1 cellular context compared by ENCODE assay signal in genomic region chr2:63827749-63828148, GRCh38.
A peak's percentile ranks its signal among the peaks of the same experiment; 100 is the strongest.
TF ChIP-seq lines count a peak whose summit lies in the region.

No MANE protein-coding gene starts in this region.

TF ChIP-seq in HepG2, 621 proteins besides CTCF, POLR2A, EP300 and RAD21 (continued from another document and continues in another):
- TF ChIP-seq GMEB2 (CRISPR knock-in tag; IDR thresholded peaks at IDR 0.05; ENCODE audit: low read depth) (no peak), KDM3A (CRISPR knock-in tag; IDR thresholded peaks at IDR 0.05; ENCODE audit: low read depth) (no peak), ZBTB10 (CRISPR knock-in tag; IDR thresholded peaks at IDR 0.05; ENCODE audit: borderline replicate concordance) (no peak), ZNF652 (CRISPR knock-in tag; IDR thresholded peaks at IDR 0.05; ENCODE audit: borderline replicate concordance, low read depth) (peak; percentile 83; the same call in 1 of the 2 replicates), ELK4 (CRISPR knock-in tag; IDR thresholded peaks at IDR 0.05; ENCODE audit: borderline replicate concordance) (no peak), ATF2 (CRISPR knock-in tag; IDR thresholded peaks at IDR 0.05) (peak; percentile 99), EED (CRISPR knock-in tag; IDR thresholded peaks at IDR 0.05) (no peak), CEBPZ (IDR thresholded peaks at IDR 0.05; ENCODE audit: low read length) (no peak), ZNF234 (CRISPR knock-in tag; conservative IDR thresholded peaks at IDR 0.05) (no peak), ZNF292 (CRISPR knock-in tag; IDR thresholded peaks at IDR 0.05; ENCODE audit: borderline replicate concordance, low read depth) (peak; percentile 66; the same call in 1 of the 2 replicates), ZNF496 (CRISPR knock-in tag; IDR thresholded peaks at IDR 0.05; ENCODE audit: insufficient replicate concordance) (no peak), FOSL2 (CRISPR knock-in tag; IDR thresholded peaks at IDR 0.05) (peak; percentile 90), TCF7L2 (IDR thresholded peaks at IDR 0.05; ENCODE audit: low read depth, low read length) (peak; percentile 76), SMC3 (IDR thresholded peaks at IDR 0.05; ENCODE audit: low read length) (no peak), MEF2D (CRISPR knock-in tag; IDR thresholded peaks at IDR 0.05) (peak; percentile 100), ZNF605 (CRISPR knock-in tag; IDR thresholded peaks at IDR 0.05) (peak; percentile 47; the same call in 1 of the 2 replicates), RNF2 (conservative IDR thresholded peaks at IDR 0.05; ENCODE audit: low read depth) (no peak), TEAD2 (CRISPR knock-in tag; IDR thresholded peaks at IDR 0.05) (no peak), HIC2 (CRISPR knock-in tag; IDR thresholded peaks at IDR 0.05; ENCODE audit: low read depth) (no peak), FOXK2 (IDR thresholded peaks at IDR 0.05) (peak; percentile 76), GATAD2A (CRISPR knock-in tag; IDR thresholded peaks at IDR 0.05) (peak; percentile 86), TEF (CRISPR knock-in tag; IDR thresholded peaks at IDR 0.05) (peak; percentile 73; the same call in 1 of the 2 replicates), IRX3 (CRISPR knock-in tag; IDR thresholded peaks at IDR 0.05; ENCODE audit: borderline replicate concordance, low read depth) (no peak), ZNF598 (CRISPR knock-in tag; IDR thresholded peaks at IDR 0.05; ENCODE audit: borderline replicate concordance) (no peak), SETDB1 (CRISPR knock-in tag; IDR thresholded peaks at IDR 0.05; ENCODE audit: borderline replicate concordance) (no peak), ZNF30 (CRISPR knock-in tag; IDR thresholded peaks at IDR 0.05) (no peak), TIGD3 (CRISPR knock-in tag; IDR thresholded peaks at IDR 0.05; ENCODE audit: borderline replicate concordance) (no peak), BORCS8-MEF2B (CRISPR knock-in tag; IDR thresholded peaks at IDR 0.05) (no peak), EEA1 (CRISPR knock-in tag; IDR thresholded peaks at IDR 0.05; ENCODE audit: borderline replicate concordance) (no peak), HOXD1 (CRISPR knock-in tag; IDR thresholded peaks at IDR 0.05) (no peak), SIX1 (CRISPR knock-in tag; IDR thresholded peaks at IDR 0.05; ENCODE audit: borderline replicate concordance) (no peak), ZNF704 (CRISPR knock-in tag; IDR thresholded peaks at IDR 0.05; ENCODE audit: borderline replicate concordance) (no peak), NPAS2 (CRISPR knock-in tag; IDR thresholded peaks at IDR 0.05; ENCODE audit: borderline replicate concordance) (no peak), DNMT3B (CRISPR knock-in tag; conservative IDR thresholded peaks at IDR 0.05) (0 out of 2 replicates have a peak, but pooled peaks have one; percentile 69), PATZ1 (CRISPR knock-in tag; IDR thresholded peaks at IDR 0.05) (0 out of 2 replicates have a peak, but pooled peaks have one; percentile 28), HNF4A (CRISPR knock-in tag; IDR thresholded peaks at IDR 0.05) (peak; percentile 29; the same call in 1 of the 2 replicates), ZNF780A (CRISPR knock-in tag; IDR thresholded peaks at IDR 0.05) (no peak), ZNF556 (CRISPR knock-in tag; IDR thresholded peaks at IDR 0.05; ENCODE audit: borderline replicate concordance) (no peak), KAT2B (IDR thresholded peaks at IDR 0.05; ENCODE audit: borderline replicate concordance, low read depth, low read length) (no peak), MNT (IDR thresholded peaks at IDR 0.05) (no peak), ZNF83 (CRISPR knock-in tag; IDR thresholded peaks at IDR 0.05; ENCODE audit: borderline replicate concordance) (no peak), WIZ (CRISPR knock-in tag; IDR thresholded peaks at IDR 0.05) (no peak), ETV6 (CRISPR knock-in tag; conservative IDR thresholded peaks at IDR 0.05) (no peak), RXRA (CRISPR knock-in tag; IDR thresholded peaks at IDR 0.05) (no peak; the same call in 1 of the 2 replicates), NFKB2 (CRISPR knock-in tag; IDR thresholded peaks at IDR 0.05; ENCODE audit: borderline replicate concordance) (no peak)
